Comparison of ENCODE assay signal across 8 cellular contexts in the genomic region with DNA sequence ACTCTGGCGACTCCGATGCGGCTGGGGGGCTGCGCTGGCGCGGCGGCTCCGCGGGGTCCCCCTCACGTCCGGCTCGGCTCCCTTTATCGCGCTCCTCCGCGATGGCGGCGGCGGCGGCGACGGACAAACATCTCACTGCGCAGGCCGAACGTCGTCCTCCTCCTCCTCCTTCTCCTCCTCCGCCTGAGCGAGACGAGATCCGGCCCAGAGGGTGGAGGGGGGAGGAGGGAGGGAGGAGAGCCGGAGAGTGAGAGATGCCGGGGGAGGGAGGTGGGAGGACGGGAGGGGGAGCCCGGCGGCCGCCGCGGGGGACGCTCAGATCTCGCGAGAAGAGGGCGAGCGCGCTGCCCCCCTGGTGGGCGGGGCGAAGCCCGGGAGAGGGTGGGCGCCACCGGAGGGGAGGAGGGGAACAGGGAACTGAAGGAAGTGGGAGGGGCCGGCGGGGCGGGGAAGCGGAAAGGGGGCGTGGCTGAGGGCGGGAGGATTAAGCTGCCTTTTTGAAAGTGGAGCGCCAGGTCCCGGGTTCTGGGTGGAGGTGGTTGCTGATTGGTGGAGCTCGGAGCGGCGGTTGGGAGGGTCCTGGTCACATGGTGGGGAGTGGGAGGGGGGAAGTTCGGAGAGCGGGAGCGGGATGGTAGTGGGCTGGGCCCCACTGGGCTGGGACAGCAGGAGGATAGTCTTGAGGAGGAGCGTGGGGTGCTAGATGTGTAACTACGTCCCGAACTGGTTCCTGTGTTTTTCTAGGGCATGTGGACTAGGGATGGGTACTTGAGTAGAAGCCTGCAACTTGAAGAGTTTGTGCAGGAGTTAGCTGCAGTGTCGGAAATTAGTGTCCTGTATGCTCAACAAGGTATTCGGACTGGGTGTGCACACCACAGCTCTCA. TPM values are rescaled to one million over a fixed set of nuclear protein-coding genes. Genes with fewer than 3 reads are reported as not detected.
A peak's percentile ranks its signal among the peaks of the same experiment; 100 is the strongest.
DNase-seq lines count a peak whose midpoint lies in the region; ATAC-seq and TF ChIP-seq lines count a peak whose summit lies in the region.

CUL3 (minus strand) TSS at position 159 of the 884 bp plus-strand sequence. CDS start 354 bp downstream, outside the sequence.

- peaks cover 25% of the 10 kb centered on the region for H3K4me1 ChIP-seq in effector memory CD4-positive, alpha-beta T cell (ENCODE audit: control insufficient read depth, insufficient read depth, low read length, poor library complexity, severe bottlenecking)

- H3K9me3 ChIP-seq in effector memory CD4-positive, alpha-beta T cell (ENCODE audit: control insufficient read depth, low read length) = no peaks in the 10 kb centered on the region

- H3K9me3 Mint-ChIP-seq in memory B cell = no peaks in the 10 kb centered on the region

- no peak for TF ChIP-seq CTCF in GM20000 (IDR thresholded peaks at IDR 0.05; ENCODE audit: extremely low read depth, missing control alignments)

- no peaks in the 10 kb centered on the region for H3K27me3 Mint-ChIP-seq in memory B cell

- POLR2A ChIA-PET in activated CD8-positive, alpha-beta memory T cell treated with anti-CD3 and anti-CD28 coated beads for 36 hours (lab: Charles Lee) = interaction anchor here (0.6 to 1.8 kb wide), 5 partner anchors 9 to 65 kb away, joined by 3 to 6 read pairs (median 4); no protein-coding TSS in a partner anchor

- CTCF ChIA-PET in activated CD8-positive, alpha-beta memory T cell treated with anti-CD3 and anti-CD28 coated beads for 36 hours (lab: Charles Lee) = interaction anchor here (0.6 kb wide), 1 partner anchor 453 kb away, joined by 3 read pairs; no protein-coding TSS in a partner anchor

- peaks cover 4% of the 10 kb centered on the region for H3K36me3 Mint-ChIP-seq in memory B cell

- H3K27ac ChIP-seq in effector memory CD4-positive, alpha-beta T cell (ENCODE audit: insufficient read depth, low read length, poor library complexity, severe bottlenecking) = peak within 1 kb of the TSS; percentile 80

- DNase-seq in CMK (ENCODE audit: low read depth) = peak; percentile 97
- DNase-seq in GM20000 (ENCODE audit: low spot score) = peak; percentile 98
- peak; percentile 96 for DNase-seq in HT-29 (ENCODE audit: low spot score)
- DNase-seq in NOMO-1 (lab: John Stamatoyannopoulos, UW; ENCODE audit: unreplicated experiment in 2 of 2) = peak; percentile 95 to 98
- peak; percentile 99 for DNase-seq in effector memory CD4-positive, alpha-beta T cell
- DNase-seq in memory B cell (ENCODE audit: low spot score in 2 of 2) = peak; percentile 98 to 99
- peak; percentile 97 for DNase-seq in stimulated activated CD8-positive, alpha-beta memory T cell treated with anti-CD3 and anti-CD28 coated beads, Interleukin-12 subunit alpha, Interleukin-12 subunit beta, amount 100 ng/mL, for 24 hours (ENCODE audit: extremely low read depth)

- H3K4me3 Mint-ChIP-seq in memory B cell = peak within 1 kb of the TSS; percentile 98

- ATAC-seq in memory B cell (ENCODE audit: low read depth) = peak; percentile 79

- peaks cover 16% of the 10 kb centered on the region for H3K4me1 Mint-ChIP-seq in memory B cell

- H3K36me3 ChIP-seq in effector memory CD4-positive, alpha-beta T cell (ENCODE audit: control insufficient read depth, insufficient read depth, low read length) = no peaks in the 10 kb centered on the region

- H3K4me3 ChIP-seq in effector memory CD4-positive, alpha-beta T cell (ENCODE audit: insufficient read depth, low read depth, low read length, poor library complexity, severe bottlenecking) = peak within 1 kb of the TSS; percentile 83

- H3K27ac Mint-ChIP-seq in memory B cell = peak within 1 kb of the TSS; percentile 95

- no peaks in the 10 kb centered on the region for H3K27me3 ChIP-seq in effector memory CD4-positive, alpha-beta T cell (replicated peaks; ENCODE audit: control insufficient read depth, insufficient read depth, low read length, poor library complexity, severe bottlenecking)

RNA-seq across cellular contexts. Expression of gene CUL3, which starts in this region (rescaled TPM):
- 29.3 and 30.3 TPM in 2 replicates for total RNA-seq in HT-29 (2014; rRNA removed; shearing (Covaris generic))
- 10 to 100 TPM; 89.6 to 93.7 TPM for total RNA-seq in activated CD8-positive, alpha-beta memory T cell treated with anti-CD3 and anti-CD28 coated beads for 36 hours

Comparison
In these comparisons a context has a peak if more than half of its experiments do, and no peak if none do; other contexts are left out.
1. Peak in every context shown above with its lines: DNase-seq, ATAC-seq, H3K4me3 ChIP-seq and H3K27ac ChIP-seq.